Comparison of ENCODE assay signal across 16 cellular contexts in the genomic region with DNA sequence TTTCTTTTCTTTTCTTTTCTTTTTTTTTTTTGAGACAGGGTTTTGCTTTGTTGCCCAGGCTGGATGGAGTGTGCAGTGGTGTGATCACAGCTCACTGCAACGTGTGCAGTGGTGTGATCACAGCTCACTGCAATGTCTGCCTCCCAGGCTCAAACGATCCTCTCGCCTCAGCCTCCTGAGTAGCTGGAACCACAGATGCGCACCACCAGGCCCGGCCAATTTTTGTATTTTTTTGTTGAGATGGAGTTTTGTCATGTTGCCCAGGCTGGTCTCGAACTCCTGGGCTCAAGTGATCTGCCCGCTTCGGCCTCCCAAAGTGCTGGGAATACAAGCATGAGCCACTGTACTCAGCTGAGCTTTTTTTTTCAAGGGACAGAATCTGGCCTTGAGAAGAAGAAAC.
"Had no signal": no experiment of that assay in that cellular context is flagged by ENCODE, and none has a peak within 500 bp of the region (broad histone marks: within the 10 kb centered on the region; RNA-seq: fewer than 3 reads in every experiment).

No MANE protein-coding gene starts in this region.

- H3K27ac Mint-ChIP-seq: naive thymus-derived CD4-positive, alpha-beta T cell had no signal

- H3K9me3 Mint-ChIP-seq: naive thymus-derived CD4-positive, alpha-beta T cell had no signal

- H3K9me3 ChIP-seq: colonic mucosa, heart left ventricle, left lung, lower lobe of right lung, neutrophil, ovary, upper lobe of left lung, uterus had no signal

- H3K27ac ChIP-seq: colonic mucosa, neutrophil, ovary had no signal

- H3K4me3 Mint-ChIP-seq: naive thymus-derived CD4-positive, alpha-beta T cell had no signal

- H3K27me3 ChIP-seq: colonic mucosa, heart left ventricle, left lung, neutrophil, ovary, upper lobe of left lung, uterus had no signal

- H3K36me3 ChIP-seq: colonic mucosa, left lung, neutrophil, ovary, upper lobe of left lung, uterus had no signal

- DNase-seq: colonic mucosa; foreskin melanocyte; hippocampal formation; left lung; lower lobe of right lung; mesenchymal stem cell; naive thymus-derived CD4-positive, alpha-beta T cell; ovary; right cardiac atrium; small intestine; stimulated activated CD4-positive, alpha-beta T cell treated with anti-CD3 and anti-CD28 coated beads, Interleukin-12 subunit alpha, Interleukin-12 subunit beta, amount 100 ng/mL, for 4 hours; stimulated activated naive CD4-positive, alpha-beta T cell treated with Interleukin-2 at 50 U/mL for 16 hours; upper lobe of left lung; uterus had no signal

- H3K4me3 ChIP-seq: colonic mucosa, heart left ventricle, left lung, lower lobe of right lung, ovary, upper lobe of left lung, uterus had no signal

- H3K4me1 ChIP-seq: colonic mucosa, uterus had no signal
